25 cellular contexts compared by ENCODE assay signal in genomic region chr9:95226921-95227320, GRCh38.
"Had no signal": no experiment of that assay in that cellular context is flagged by ENCODE, and none has a peak within 500 bp of the region (broad histone marks: within the 10 kb centered on the region; RNA-seq: fewer than 3 reads in every experiment).

No MANE protein-coding gene starts in this region.

- H3K36me3 ChIP-seq: left ventricle myocardium inferior, right lobe of liver had no signal

- H3K4me3 Mint-ChIP-seq: activated naive CD8-positive, alpha-beta T cell; endodermal cell; natural killer cell treated with Interleukin-12 subunit alpha and Interleukin-12 subunit beta and Interleukin-15 and Interleukin-18, amount 100 ng/mL, for 72 hours; stimulated activated memory B cell treated with anti-CD40 and anti-IgM and Interleukin-4, amounts not matched to agents 10 μg/mL and 1 μg/mL and 100 μg/mL, for 72 hours; T-helper 2 cell treated with Interferon-gamma antibody and Interleukin-4, amounts not matched to agents 5 μg/mL and 100 μg/mL, for 36 hours had no signal

- H3K27ac Mint-ChIP-seq: activated naive CD8-positive, alpha-beta T cell; endodermal cell; natural killer cell treated with Interleukin-12 subunit alpha and Interleukin-12 subunit beta and Interleukin-15 and Interleukin-18, amount 100 ng/mL, for 72 hours; stimulated activated memory B cell treated with anti-CD40 and anti-IgM and Interleukin-4, amounts not matched to agents 10 μg/mL and 1 μg/mL and 100 μg/mL, for 72 hours; T-helper 2 cell treated with Interferon-gamma antibody and Interleukin-4, amounts not matched to agents 5 μg/mL and 100 μg/mL, for 36 hours had no signal

- H3K27me3 Mint-ChIP-seq: activated naive CD8-positive, alpha-beta T cell; natural killer cell treated with Interleukin-12 subunit alpha and Interleukin-12 subunit beta and Interleukin-15 and Interleukin-18, amount 100 ng/mL, for 72 hours; stimulated activated memory B cell treated with anti-CD40 and anti-IgM and Interleukin-4, amounts not matched to agents 10 μg/mL and 1 μg/mL and 100 μg/mL, for 72 hours had no signal

- H3K4me1 ChIP-seq: left ventricle myocardium inferior, tibial nerve had no signal

- H3K27ac ChIP-seq: esophagus muscularis mucosa, left ventricle myocardium inferior, right lobe of liver, skin epidermis, tibial nerve had no signal

- H3K9me3 Mint-ChIP-seq: natural killer cell treated with Interleukin-12 subunit alpha and Interleukin-12 subunit beta and Interleukin-15 and Interleukin-18, amount 100 ng/mL, for 72 hours; stimulated activated memory B cell treated with anti-CD40 and anti-IgM and Interleukin-4, amounts not matched to agents 10 μg/mL and 1 μg/mL and 100 μg/mL, for 72 hours had no signal

- H3K4me3 ChIP-seq: esophagus muscularis mucosa, left ventricle myocardium inferior, lung, mucosa of descending colon, right lobe of liver, skin epidermis, tibial nerve had no signal

- DNase-seq: activated CD4-positive, alpha-beta T cell treated with anti-CD3 and anti-CD28 coated beads for 48 hours; activated CD4-positive, alpha-beta T cell treated with anti-CD3 and anti-CD28 coated beads, Interleukin-2, amount 50 U/mL, for 48 hours; activated CD8-positive, alpha-beta memory T cell treated with anti-CD3 and anti-CD28 coated beads for 24 hours; activated effector memory CD4-positive, alpha-beta T cell treated with Interleukin-2 at 50 U/mL for 16 hours; activated naive CD4-positive, alpha-beta T cell treated with Interleukin-2 at 50 U/mL for 16 hours; amniotic stem cell; caudate nucleus; endodermal cell; foreskin melanocyte; kidney glomerular epithelial cell; left ventricle myocardium inferior; mucosa of descending colon; right lobe of liver; stimulated activated CD4-positive, alpha-beta T cell treated with anti-CD3 and anti-CD28 coated beads, Interleukin-4, amount 100 ng/mL, for 4 hours; stimulated activated CD8-positive, alpha-beta memory T cell treated with anti-CD3 and anti-CD28 coated beads, Interleukin-4, amount 100 ng/mL, for 48 hours; T-helper 1 cell had no signal

- H3K9me3 ChIP-seq: esophagus muscularis mucosa, left ventricle myocardium inferior, mucosa of descending colon, right lobe of liver, tibial nerve had no signal

- H3K27me3 ChIP-seq: esophagus muscularis mucosa, right lobe of liver, tibial nerve had no signal

- H3K4me1 Mint-ChIP-seq: endodermal cell; stimulated activated memory B cell treated with anti-CD40 and anti-IgM and Interleukin-4, amounts not matched to agents 10 μg/mL and 1 μg/mL and 100 μg/mL, for 72 hours had no signal

- ATAC-seq: activated CD4-positive, CD25-positive, alpha-beta regulatory T cell treated with anti-CD3 and anti-CD28 coated beads, Interleukin-2, amount 50 U/mL, for 24 hours; mucosa of descending colon; natural killer cell treated with Interleukin-12 subunit alpha and Interleukin-12 subunit beta and Interleukin-15 and Interleukin-18, amount 100 ng/mL, for 72 hours; stimulated activated memory B cell treated with anti-CD40 and anti-IgM and Interleukin-4, amounts not matched to agents 10 μg/mL and 1 μg/mL and 100 μg/mL, for 72 hours had no signal
